ENCODE assay signal across 15 cellular contexts in the genomic region with DNA sequence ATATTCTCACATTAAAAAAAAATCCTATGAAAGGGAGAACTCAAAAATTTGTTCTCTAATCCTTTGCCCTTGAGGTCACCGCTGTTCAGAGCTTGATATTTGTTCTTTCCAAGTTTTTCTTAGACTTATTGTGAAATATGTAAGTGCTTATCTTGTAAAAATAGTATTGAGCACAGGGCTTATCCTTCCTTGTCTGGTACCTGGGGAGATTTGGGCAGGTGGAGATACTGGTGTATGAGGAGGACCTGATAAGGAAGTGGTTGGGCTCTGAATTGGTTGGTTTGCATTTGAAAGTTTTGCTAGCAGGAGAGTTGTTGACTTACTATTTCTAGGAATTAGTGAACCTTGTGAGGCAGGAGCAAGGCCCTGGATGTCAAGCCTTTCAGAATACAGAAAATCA. TPM values are rescaled to one million over a fixed set of nuclear protein-coding genes. Genes with fewer than 3 reads are reported as not detected.
DNase-seq lines count a peak whose midpoint lies in the region; ATAC-seq, FAIRE-seq and TF ChIP-seq lines count a peak whose summit lies in the region.
"Had no signal": no experiment of that assay in that cellular context is flagged by ENCODE, and none has a peak within 500 bp of the region (broad histone marks: within the 10 kb centered on the region; RNA-seq: fewer than 3 reads in every experiment).

No MANE protein-coding gene starts in this region.

- no peak for DNase-seq in A549 (ENCODE audit: low read depth in 1 of 2, low spot score in 1 of 2)
- DNase-seq in H7, result peak; percentile 19
- no peak for DNase-seq in WTC11 (ENCODE audit: low spot score)
- no peak for DNase-seq in left lung
- DNase-seq in CD4-positive, alpha-beta T cell, result no peak
- no peak for DNase-seq in osteocyte (ENCODE audit: extremely low spot score, unreplicated experiment)
- DNase-seq in NOMO-1 treated with DMSO at 0.1 percent for 48 hours (lab: John Stamatoyannopoulos, UW; ENCODE audit: unreplicated experiment), result no peak
- DNase-seq: AML-193, Calu3, NCI-H1436 treated with DMSO at 0.1 percent for 48 hours, NCI-H2107, NCI-H774, SHP77 treated with DMSO at 0.1 percent for 48 hours had no signal

- H3K27ac ChIP-seq in A549 (no peak overlapping the region), left lung (no peak overlapping the region)
- no peak overlapping the region for H3K27ac ChIP-seq in CD4-positive, alpha-beta T cell (ENCODE audit: low read depth, low read length)

- TF ChIP-seq CTCF in A549 (IDR thresholded peaks at IDR 0.05), result no peak
- no peak for TF ChIP-seq CTCF in WTC11 (IDR thresholded peaks at IDR 0.05)
- TF ChIP-seq CTCF in left lung (IDR thresholded peaks at IDR 0.05), result no peak
- no peak for TF ChIP-seq CTCF in CD4-positive, alpha-beta T cell (IDR thresholded peaks at IDR 0.05)
- TF ChIP-seq CTCF in osteocyte (IDR thresholded peaks at IDR 0.05), result no peak

- no peaks in the 10 kb centered on the region for H3K27me3 ChIP-seq in H7 (ENCODE audit: control insufficient read depth, insufficient read depth, low read length)
- H3K27me3 ChIP-seq in left lung, result no peaks in the 10 kb centered on the region
- H3K27me3 ChIP-seq in CD4-positive, alpha-beta T cell (ENCODE audit: control insufficient read depth, insufficient read depth, low read length), result no peaks in the 10 kb centered on the region

- TF ChIP-seq POLR2A in A549 (IDR thresholded peaks at IDR 0.05; ENCODE audit: low read length), result no peak

- H3K36me3 ChIP-seq in H7 (replicated peaks; ENCODE audit: control insufficient read depth, insufficient read depth, low read length) (no peaks in the 10 kb centered on the region), left lung (no peaks in the 10 kb centered on the region)
- H3K36me3 ChIP-seq: HAP-1 had no signal

- H3K4me3 ChIP-seq in A549 (no peak overlapping the region), H7 (ENCODE audit: insufficient read depth, low read depth, low read length) (no peak overlapping the region), left lung (no peak overlapping the region)
- H3K4me3 ChIP-seq: HAP-1 had no signal

- CTCF ChIA-PET in A549 (lab: Yijun Ruan, JAX) (interaction anchor here (2.4 kb wide), 1 partner anchor 27 kb away, joined by 9 read pairs; no protein-coding TSS in a partner anchor), WTC11 (lab: Charles Lee) (interaction anchor here (1.6 kb wide), 1 partner anchor 42 kb away, joined by 8 read pairs; no protein-coding TSS in a partner anchor)
- CTCF ChIA-PET in CD4-positive, alpha-beta T cell (lab: Charles Lee), result no interaction called here

- H3K4me3 Mint-ChIP-seq in WTC11 (no peak overlapping the region), osteocyte (ENCODE audit: unreplicated experiment) (no peak overlapping the region)
- no peak overlapping the region for H3K4me3 Mint-ChIP-seq in CD4-positive, alpha-beta T cell

- H3K9me3 ChIP-seq in A549, result no peaks in the 10 kb centered on the region
- no peaks in the 10 kb centered on the region for H3K9me3 ChIP-seq in left lung
- no peaks in the 10 kb centered on the region for H3K9me3 ChIP-seq in CD4-positive, alpha-beta T cell (ENCODE audit: control insufficient read depth, low read length)
- H3K9me3 ChIP-seq: HAP-1 had no signal

- H3K27me3 Mint-ChIP-seq in WTC11 (ENCODE audit: low read depth) (no peaks in the 10 kb centered on the region), osteocyte (ENCODE audit: unreplicated experiment) (no peaks in the 10 kb centered on the region)
- H3K27me3 Mint-ChIP-seq in CD4-positive, alpha-beta T cell, result peaks cover 18% of the 10 kb centered on the region

- H3K9me3 Mint-ChIP-seq in WTC11 (peaks cover 4% of the 10 kb centered on the region; the same call in 1 of the 2 replicates), osteocyte (ENCODE audit: unreplicated experiment) (no peaks in the 10 kb centered on the region)
- H3K9me3 Mint-ChIP-seq in CD4-positive, alpha-beta T cell, result no peaks in the 10 kb centered on the region

- intact Hi-C loops in left lung (cut with DNase I), result no loop called here
- intact Hi-C loops in CD4-positive, alpha-beta T cell (cut with DNase I, micrococcal nuclease), result no loop called here

- H3K36me3 Mint-ChIP-seq in WTC11 (no peaks in the 10 kb centered on the region; the same call in 1 of the 2 replicates), osteocyte (ENCODE audit: unreplicated experiment) (no peaks in the 10 kb centered on the region)
- no peaks in the 10 kb centered on the region for H3K36me3 Mint-ChIP-seq in CD4-positive, alpha-beta T cell (ENCODE audit: low read depth)

- peaks cover 32% of the 10 kb centered on the region for H3K4me1 Mint-ChIP-seq in WTC11
- no peaks in the 10 kb centered on the region for H3K4me1 Mint-ChIP-seq in CD4-positive, alpha-beta T cell (ENCODE audit: low read depth)
- H3K4me1 Mint-ChIP-seq in osteocyte (ENCODE audit: unreplicated experiment), result peaks cover 2% of the 10 kb centered on the region

- FAIRE-seq in A549 (lab: Jason Lieb, UNC), result peak; percentile 65

- H3K27ac Mint-ChIP-seq in WTC11 (no peak overlapping the region), osteocyte (ENCODE audit: unreplicated experiment) (no peak overlapping the region)
- H3K27ac Mint-ChIP-seq in CD4-positive, alpha-beta T cell, result no peak overlapping the region

- ATAC-seq in A549 (no peak), WTC11 (peak; percentile 82), left lung (peak; percentile 66), GM18858 (IDR thresholded peaks at IDR 0.05; ENCODE audit: unreplicated experiment) (no peak)
- no peak for ATAC-seq in CD4-positive, alpha-beta T cell (ENCODE audit: poor library complexity)

- H3K4me2 ChIP-seq in A549, result no peak overlapping the region

- TF ChIP-seq RAD21 in A549 (conservative IDR thresholded peaks at IDR 0.05 in 1 of 2, IDR thresholded peaks at IDR 0.05 in 1 of 2), result no peak

- 74% methylated on average over 1 of the region's 1 CpG for WGBS in A549 (ENCODE audit: missing lambda C conversion rate)

- no peak for TF ChIP-seq EP300 in A549 (IDR thresholded peaks at IDR 0.05)

- H3K4me1 ChIP-seq in A549 (no peaks in the 10 kb centered on the region), left lung (peaks cover 0 to 3% of the 10 kb centered on the region in 2 donors)
- H3K4me1 ChIP-seq: HAP-1 had no signal

- POLR2A ChIA-PET in A549 (lab: Yijun Ruan, JAX) (no interaction called here), WTC11 (lab: Charles Lee) (no interaction called here)
- POLR2A ChIA-PET in CD4-positive, alpha-beta T cell (lab: Charles Lee), result no interaction called here

TF ChIP-seq in A549, 52 proteins besides CTCF, POLR2A, EP300 and RAD21:
- TF ChIP-seq, protein P1, sequence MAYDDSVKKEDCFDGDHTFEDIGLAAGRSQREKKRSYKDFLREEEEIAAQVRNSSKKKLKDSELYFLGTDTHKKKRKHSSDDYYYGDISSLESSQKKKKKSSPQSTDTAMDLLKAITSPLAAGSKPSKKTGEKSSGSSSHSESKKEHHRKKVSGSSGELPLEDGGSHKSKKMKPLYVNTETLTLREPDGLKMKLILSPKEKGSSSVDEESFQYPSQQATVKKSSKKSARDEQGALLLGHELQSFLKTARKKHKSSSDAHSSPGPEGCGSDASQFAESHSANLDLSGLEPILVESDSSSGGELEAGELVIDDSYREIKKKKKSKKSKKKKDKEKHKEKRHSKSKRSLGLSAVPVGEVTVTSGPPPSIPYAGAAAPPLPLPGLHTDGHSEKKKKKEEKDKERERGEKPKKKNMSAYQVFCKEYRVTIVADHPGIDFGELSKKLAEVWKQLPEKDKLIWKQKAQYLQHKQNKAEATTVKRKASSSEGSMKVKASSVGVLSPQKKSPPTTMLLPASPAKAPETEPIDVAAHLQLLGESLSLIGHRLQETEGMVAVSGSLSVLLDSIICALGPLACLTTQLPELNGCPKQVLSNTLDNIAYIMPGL (CRISPR knock-in tag; IDR thresholded peaks at IDR 0.05; ENCODE audit: borderline replicate concordance), result no peak

TF ChIP-seq in WTC11, 78 proteins besides CTCF, POLR2A, EP300 and RAD21:
- no peak for TF ChIP-seq PRRX2 (CRISPR knock-in tag; IDR thresholded peaks at IDR 0.05)
- TF ChIP-seq, protein P1 (CRISPR knock-in tag; IDR thresholded peaks at IDR 0.05), result no peak

RNA-seq across cellular contexts. Expression of a gene that starts 28.9 kb away (rescaled TPM):
- polyA plus RNA-seq in A549 (2011; rRNA removed), result 19.7 and 21.2 TPM in 2 replicates
- polyA plus RNA-seq in A549 (2012; cell fraction: cytosol; rRNA removed), result 4.0 and 4.5 TPM in 2 replicates
- 1.6 and 2.4 TPM in 2 replicates for polyA plus RNA-seq in A549 (2012; cell fraction: nucleus; rRNA removed)
- polyA plus RNA-seq in A549 (2017; fragmentation: RNase III; extraction: RNeasy Plus Mini Kit Qiagen cat#74134 plus additional on column Dnase treatment), result 11.5 to 11.8 TPM (median 11.7 TPM) in 3 replicates
- 13.1 and 13.5 TPM in 2 replicates for polyA minus RNA-seq in A549 (2011; rRNA and poly(A)+ RNA removed)
- 4.9 and 5.2 TPM in 2 replicates for total RNA-seq in H7 (2014; rRNA removed; shearing (Covaris generic))
- 7.1 to 10.3 TPM (median 10.3 TPM) in 3 replicates for total RNA-seq in WTC11 (2021)
- total RNA-seq in left lung, result 1 to 10 TPM; 6.1 to 7.4 TPM
- 1 to 10 TPM; 1.3 TPM for total RNA-seq in CD4-positive, alpha-beta T cell
- total RNA-seq in osteocyte, result 0.30 and 0.65 TPM in 2 replicates

Comparison
In these comparisons a context has a peak if more than half of its experiments do, and no peak if none do; other contexts are left out.
1. ATAC-seq: peak in WTC11 (single experiment) and left lung (single experiment); none in A549 (0 of 2), CD4-positive, alpha-beta T cell (single experiment) and GM18858 (single experiment).